ENCODE assay signal across 8 cellular contexts in the genomic region with DNA sequence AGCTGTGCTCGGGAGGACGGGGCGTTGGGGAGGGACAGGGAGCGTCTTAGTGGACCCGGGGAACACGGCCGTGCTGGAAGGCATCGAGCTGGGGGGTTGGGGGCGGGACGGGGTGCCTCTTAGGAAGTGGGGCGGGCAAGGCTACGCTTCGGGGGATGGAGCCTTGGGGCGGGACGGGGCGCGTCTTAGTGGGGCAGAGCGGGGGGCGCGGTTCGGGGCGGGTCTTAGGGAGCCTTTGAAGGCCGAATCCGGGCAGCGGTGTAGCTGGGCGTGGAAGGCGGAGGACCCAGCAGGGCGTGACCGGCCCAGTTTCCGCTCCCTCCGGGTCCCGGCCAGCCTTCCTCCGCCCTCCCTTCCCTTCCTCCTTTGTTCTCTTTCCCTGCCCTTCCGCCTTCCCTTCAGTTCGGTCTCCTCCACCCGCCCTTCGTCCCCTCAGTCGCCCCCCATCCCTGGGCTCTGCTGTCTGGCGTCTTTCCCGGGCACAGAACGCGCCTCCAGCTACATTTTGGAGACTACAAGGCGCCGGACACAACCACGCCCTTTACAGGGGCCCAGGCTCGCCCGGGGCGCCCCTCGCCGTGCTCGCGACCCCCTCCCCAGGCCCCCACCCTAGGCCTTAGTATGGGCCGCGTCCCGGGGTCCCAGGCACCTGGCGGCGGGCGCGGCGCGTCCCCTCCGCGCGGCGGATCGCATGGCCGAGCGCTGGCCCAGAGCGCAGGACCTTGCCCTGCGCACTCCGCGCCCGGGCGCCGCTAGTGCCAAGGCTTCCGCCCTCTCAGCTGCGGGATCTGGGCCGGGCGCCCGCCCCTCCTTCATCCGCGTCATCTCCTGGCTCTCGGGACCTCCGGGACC. TPM values are rescaled to one million over a fixed set of nuclear protein-coding genes. Genes with fewer than 3 reads are reported as not detected.
DNase-seq lines count a peak whose midpoint lies in the region; TF ChIP-seq lines count a peak whose summit lies in the region.

A gene with protein sequence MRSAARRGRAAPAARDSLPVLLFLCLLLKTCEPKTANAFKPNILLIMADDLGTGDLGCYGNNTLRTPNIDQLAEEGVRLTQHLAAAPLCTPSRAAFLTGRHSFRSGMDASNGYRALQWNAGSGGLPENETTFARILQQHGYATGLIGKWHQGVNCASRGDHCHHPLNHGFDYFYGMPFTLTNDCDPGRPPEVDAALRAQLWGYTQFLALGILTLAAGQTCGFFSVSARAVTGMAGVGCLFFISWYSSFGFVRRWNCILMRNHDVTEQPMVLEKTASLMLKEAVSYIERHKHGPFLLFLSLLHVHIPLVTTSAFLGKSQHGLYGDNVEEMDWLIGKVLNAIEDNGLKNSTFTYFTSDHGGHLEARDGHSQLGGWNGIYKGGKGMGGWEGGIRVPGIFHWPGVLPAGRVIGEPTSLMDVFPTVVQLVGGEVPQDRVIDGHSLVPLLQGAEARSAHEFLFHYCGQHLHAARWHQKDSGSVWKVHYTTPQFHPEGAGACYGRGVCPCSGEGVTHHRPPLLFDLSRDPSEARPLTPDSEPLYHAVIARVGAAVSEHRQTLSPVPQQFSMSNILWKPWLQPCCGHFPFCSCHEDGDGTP (minus strand): TSS at position 757 of the 852 bp plus-strand sequence. CDS start 64 bp downstream, at position 693.

- peaks cover 4% of the 10 kb centered on the region for H3K27me3 Mint-ChIP-seq in endothelial cell (ENCODE audit: unreplicated experiment)

- peak; percentile 76 for DNase-seq in GM06990 (ENCODE audit: extremely low read depth, insufficient read length)
- peak; percentile 96 for DNase-seq in H7
- peak; percentile 84 for DNase-seq in NB4 (ENCODE audit: low read depth)
- peak; percentile 10 for DNase-seq in activated CD8-positive, alpha-beta memory T cell treated with anti-CD3 and anti-CD28 coated beads, Interleukin-2, amount 50 U/mL, for 1 hour (ENCODE audit: extremely low read depth)
- DNase-seq in endothelial cell (ENCODE audit: low spot score), result peak; percentile 66
- DNase-seq in mesenteric fat pad (ENCODE audit: low spot score), result peak; percentile 96
- peak; percentile 68 for DNase-seq in stimulated activated CD8-positive, alpha-beta memory T cell treated with anti-CD3 and anti-CD28 coated beads, Interleukin-4, amount 100 ng/mL, for 48 hours
- no peak for DNase-seq in NCI-H2196 (lab: John Stamatoyannopoulos, UW; ENCODE audit: unreplicated experiment)

- TF ChIP-seq POLR2A in NB4 (IDR thresholded peaks at IDR 0.05; ENCODE audit: extremely low read depth, insufficient read length), result no peak

- H3K4me3 ChIP-seq in GM06990 (replicated peaks; ENCODE audit: low read depth, low read length), result peak within 1 kb of the TSS; percentile 70
- peak within 1 kb of the TSS; percentile 72 for H3K4me3 ChIP-seq in H7 (ENCODE audit: insufficient read depth, low read depth, low read length)
- peak within 1 kb of the TSS; percentile 47 for H3K4me3 ChIP-seq in NB4 (ENCODE audit: low read depth, low read length)

- peak within 1 kb of the TSS; percentile 80 for H3K4me3 Mint-ChIP-seq in endothelial cell (ENCODE audit: unreplicated experiment)

- no peaks in the 10 kb centered on the region for H3K4me1 Mint-ChIP-seq in endothelial cell (ENCODE audit: unreplicated experiment)

- TF ChIP-seq CTCF in GM06990 (IDR thresholded peaks at IDR 0.05; ENCODE audit: insufficient read depth, low read length, poor library complexity, severe bottlenecking) (no peak), NB4 (IDR thresholded peaks at IDR 0.05; ENCODE audit: low read depth, low read length) (no peak), endothelial cell (IDR thresholded peaks at IDR 0.05; ENCODE audit: unreplicated experiment) (no peak)

- H3K36me3 ChIP-seq in GM06990 (ENCODE audit: control insufficient read depth, insufficient read depth, low read length) (no peaks in the 10 kb centered on the region), H7 (replicated peaks; ENCODE audit: control insufficient read depth, insufficient read depth, low read length) (peaks cover 2% of the 10 kb centered on the region)

- H3K36me3 Mint-ChIP-seq in endothelial cell (ENCODE audit: low read depth, unreplicated experiment), result peaks cover 8% of the 10 kb centered on the region

- peak within 1 kb of the TSS; percentile 74 for H3K27ac Mint-ChIP-seq in endothelial cell (ENCODE audit: unreplicated experiment)

- no peaks in the 10 kb centered on the region for H3K9me3 Mint-ChIP-seq in endothelial cell (ENCODE audit: unreplicated experiment)

- H3K27me3 ChIP-seq in GM06990 (replicated peaks; ENCODE audit: control insufficient read depth, insufficient read depth, low read length) (no peaks in the 10 kb centered on the region), H7 (ENCODE audit: control insufficient read depth, insufficient read depth, low read length) (no peaks in the 10 kb centered on the region)

RNA-seq across cellular contexts. Expression of the gene that starts here (rescaled TPM):
- 4.5 and 8.1 TPM in 2 replicates for total RNA-seq in H7 (2014; rRNA removed; shearing (Covaris generic))
- total RNA-seq in endothelial cell (ENCODE audit: unreplicated experiment) (19.8 TPM), mesenteric fat pad (33.0 TPM)
